Comparison of ENCODE assay signal across 1 cellular context in genomic region chr2:197293252-197294007, GRCh38.
TF ChIP-seq lines count a peak whose summit lies in the region.

No MANE protein-coding gene starts in this region.

TF ChIP-seq in GM23338, 12 proteins besides CTCF, POLR2A, EP300 and RAD21 (continued from another document):
- TF ChIP-seq REST (IDR thresholded peaks at IDR 0.05; ENCODE audit: unreplicated experiment) (no peak), ZNF331 (CRISPR knock-in tag; IDR thresholded peaks at IDR 0.05; ENCODE audit: low read depth) (no peak)
